Comparison of ENCODE assay signal across 1 cellular context in the genomic region with DNA sequence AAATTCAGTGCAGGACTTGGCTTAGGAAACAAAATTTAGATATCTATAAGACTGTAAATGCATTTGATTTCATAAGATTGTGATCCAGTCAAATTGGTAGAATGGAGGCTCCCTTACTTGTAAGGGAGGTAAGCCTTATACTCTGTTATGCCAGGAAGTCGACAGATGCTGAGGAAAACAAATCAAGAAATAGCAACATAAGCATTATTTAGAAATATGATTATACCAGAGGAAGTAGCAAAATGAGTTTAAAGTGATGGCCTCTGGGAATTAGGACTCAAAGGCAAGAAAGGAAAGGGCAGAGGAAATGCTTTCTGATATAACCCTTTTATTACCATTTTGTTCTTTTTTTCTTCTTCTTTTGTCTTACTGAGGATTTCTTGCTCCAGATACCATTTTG.
TF ChIP-seq lines count a peak whose summit lies in the region.

No MANE protein-coding gene starts in this region.

TF ChIP-seq in HepG2, 621 proteins besides CTCF, POLR2A, EP300 and RAD21:
- no peak for TF ChIP-seq MTF1 (CRISPR knock-in tag; IDR thresholded peaks at IDR 0.05)
- TF ChIP-seq GLI4 (CRISPR knock-in tag; IDR thresholded peaks at IDR 0.05; ENCODE audit: borderline replicate concordance): no peak
- TF ChIP-seq HMG20B (CRISPR knock-in tag; conservative IDR thresholded peaks at IDR 0.05): no peak
- TF ChIP-seq, protein P1, sequence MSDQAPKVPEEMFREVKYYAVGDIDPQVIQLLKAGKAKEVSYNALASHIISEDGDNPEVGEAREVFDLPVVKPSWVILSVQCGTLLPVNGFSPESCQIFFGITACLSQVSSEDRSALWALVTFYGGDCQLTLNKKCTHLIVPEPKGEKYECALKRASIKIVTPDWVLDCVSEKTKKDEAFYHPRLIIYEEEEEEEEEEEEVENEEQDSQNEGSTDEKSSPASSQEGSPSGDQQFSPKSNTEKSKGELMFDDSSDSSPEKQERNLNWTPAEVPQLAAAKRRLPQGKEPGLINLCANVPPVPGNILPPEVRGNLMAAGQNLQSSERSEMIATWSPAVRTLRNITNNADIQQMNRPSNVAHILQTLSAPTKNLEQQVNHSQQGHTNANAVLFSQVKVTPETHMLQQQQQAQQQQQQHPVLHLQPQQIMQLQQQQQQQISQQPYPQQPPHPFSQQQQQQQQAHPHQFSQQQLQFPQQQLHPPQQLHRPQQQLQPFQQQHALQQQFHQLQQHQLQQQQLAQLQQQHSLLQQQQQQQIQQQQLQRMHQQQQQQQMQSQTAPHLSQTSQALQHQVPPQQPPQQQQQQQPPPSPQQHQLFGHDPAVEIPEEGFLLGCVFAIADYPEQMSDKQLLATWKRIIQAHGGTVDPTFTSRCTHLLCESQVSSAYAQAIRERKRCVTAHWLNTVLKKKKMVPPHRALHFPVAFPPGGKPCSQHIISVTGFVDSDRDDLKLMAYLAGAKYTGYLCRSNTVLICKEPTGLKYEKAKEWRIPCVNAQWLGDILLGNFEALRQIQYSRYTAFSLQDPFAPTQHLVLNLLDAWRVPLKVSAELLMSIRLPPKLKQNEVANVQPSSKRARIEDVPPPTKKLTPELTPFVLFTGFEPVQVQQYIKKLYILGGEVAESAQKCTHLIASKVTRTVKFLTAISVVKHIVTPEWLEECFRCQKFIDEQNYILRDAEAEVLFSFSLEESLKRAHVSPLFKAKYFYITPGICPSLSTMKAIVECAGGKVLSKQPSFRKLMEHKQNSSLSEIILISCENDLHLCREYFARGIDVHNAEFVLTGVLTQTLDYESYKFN (CRISPR knock-in tag; conservative IDR thresholded peaks at IDR 0.05): no peak
- TF ChIP-seq ZFP37 (CRISPR knock-in tag; IDR thresholded peaks at IDR 0.05; ENCODE audit: borderline replicate concordance): no peak
- TF ChIP-seq, protein P2, sequence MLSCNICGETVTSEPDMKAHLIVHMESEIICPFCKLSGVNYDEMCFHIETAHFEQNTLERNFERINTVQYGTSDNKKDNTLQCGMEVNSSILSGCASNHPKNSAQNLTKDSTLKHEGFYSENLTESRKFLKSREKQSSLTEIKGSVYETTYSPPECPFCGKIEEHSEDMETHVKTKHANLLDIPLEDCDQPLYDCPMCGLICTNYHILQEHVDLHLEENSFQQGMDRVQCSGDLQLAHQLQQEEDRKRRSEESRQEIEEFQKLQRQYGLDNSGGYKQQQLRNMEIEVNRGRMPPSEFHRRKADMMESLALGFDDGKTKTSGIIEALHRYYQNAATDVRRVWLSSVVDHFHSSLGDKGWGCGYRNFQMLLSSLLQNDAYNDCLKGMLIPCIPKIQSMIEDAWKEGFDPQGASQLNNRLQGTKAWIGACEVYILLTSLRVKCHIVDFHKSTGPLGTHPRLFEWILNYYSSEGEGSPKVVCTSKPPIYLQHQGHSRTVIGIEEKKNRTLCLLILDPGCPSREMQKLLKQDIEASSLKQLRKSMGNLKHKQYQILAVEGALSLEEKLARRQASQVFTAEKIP (CRISPR knock-in tag; IDR thresholded peaks at IDR 0.05; ENCODE audit: borderline replicate concordance): no peak
- TF ChIP-seq, protein P3, sequence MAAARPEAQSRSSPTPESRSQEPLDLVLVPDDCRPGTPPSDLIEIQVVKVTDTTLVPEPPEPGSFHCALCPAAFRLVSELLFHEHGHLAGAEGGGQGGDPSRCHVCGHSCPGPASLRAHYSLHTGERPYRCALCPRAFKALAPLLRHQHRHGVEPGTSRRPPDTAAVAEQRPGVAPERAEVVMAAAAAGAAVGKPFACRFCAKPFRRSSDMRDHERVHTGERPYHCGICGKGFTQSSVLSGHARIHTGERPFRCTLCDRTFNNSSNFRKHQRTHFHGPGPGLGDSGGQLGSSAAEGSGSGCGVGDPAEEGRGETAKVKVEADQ (CRISPR knock-in tag; IDR thresholded peaks at IDR 0.05; ENCODE audit: borderline replicate concordance): no peak
- TF ChIP-seq ADNP (CRISPR knock-in tag; IDR thresholded peaks at IDR 0.05): no peak
- peak; percentile 84 for TF ChIP-seq MAFF (IDR thresholded peaks at IDR 0.05; ENCODE audit: low read depth, low read length)
- TF ChIP-seq, protein P4, sequence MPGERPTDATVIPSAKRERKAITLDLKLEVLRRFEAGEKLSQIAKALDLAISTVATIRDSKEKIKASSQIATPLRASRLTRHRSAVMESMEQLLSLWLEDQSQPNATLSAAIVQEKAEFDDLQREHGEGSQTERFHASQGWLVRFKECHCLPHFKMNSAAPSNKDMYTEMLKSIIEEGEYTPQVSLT (CRISPR knock-in tag; IDR thresholded peaks at IDR 0.05; ENCODE audit: borderline replicate concordance, low read depth): no peak
- TF ChIP-seq MAFK (conservative IDR thresholded peaks at IDR 0.05 in 1 of 2, IDR thresholded peaks at IDR 0.05 in 1 of 2; ENCODE audit: low read length in 2 of 2): peak; percentile 77 to 87
- no peak for TF ChIP-seq SRSF9 (IDR thresholded peaks at IDR 0.05; ENCODE audit: borderline replicate concordance, insufficient read depth, low read depth, low read length, poor library complexity, severe bottlenecking)
- TF ChIP-seq ZNF761 (CRISPR knock-in tag; conservative IDR thresholded peaks at IDR 0.05): no peak
- no peak for TF ChIP-seq FOXO1 (CRISPR knock-in tag; IDR thresholded peaks at IDR 0.05)
- TF ChIP-seq, protein P5, sequence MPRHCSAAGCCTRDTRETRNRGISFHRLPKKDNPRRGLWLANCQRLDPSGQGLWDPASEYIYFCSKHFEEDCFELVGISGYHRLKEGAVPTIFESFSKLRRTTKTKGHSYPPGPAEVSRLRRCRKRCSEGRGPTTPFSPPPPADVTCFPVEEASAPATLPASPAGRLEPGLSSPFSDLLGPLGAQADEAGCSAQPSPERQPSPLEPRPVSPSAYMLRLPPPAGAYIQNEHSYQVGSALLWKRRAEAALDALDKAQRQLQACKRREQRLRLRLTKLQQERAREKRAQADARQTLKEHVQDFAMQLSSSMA (CRISPR knock-in tag; IDR thresholded peaks at IDR 0.05): no peak
- TF ChIP-seq SNAPC2 (CRISPR knock-in tag; IDR thresholded peaks at IDR 0.05): no peak
- no peak for TF ChIP-seq ZNF235 (CRISPR knock-in tag; IDR thresholded peaks at IDR 0.05; ENCODE audit: borderline replicate concordance)
TF ChIP-seq in HepG2: peak in this region for 2.
